Comparison of ENCODE assay signal across 1 cellular context in genomic region chr12:102964872-102965271, GRCh38.
TF ChIP-seq lines count a peak whose summit lies in the region.

No MANE protein-coding gene starts in this region.

TF ChIP-seq in GM23338, 12 proteins besides CTCF, POLR2A, EP300 and RAD21 (continued from another document):
- TF ChIP-seq REST (IDR thresholded peaks at IDR 0.05; ENCODE audit: unreplicated experiment) (no peak), ZNF114 (CRISPR knock-in tag; IDR thresholded peaks at IDR 0.05) (no peak), STAT1 (IDR thresholded peaks at IDR 0.05; ENCODE audit: unreplicated experiment) (no peak), EZH2 (IDR thresholded peaks at IDR 0.05; ENCODE audit: low read depth, unreplicated experiment) (peak; percentile 12), ETS1 (IDR thresholded peaks at IDR 0.05) (no peak), ZNF331 (CRISPR knock-in tag; IDR thresholded peaks at IDR 0.05; ENCODE audit: low read depth) (no peak)
